ENCODE assay signal across 8 cellular contexts in genomic region chr5:134227259-134227658, GRCh38. TPM values are rescaled to one million over a fixed set of nuclear protein-coding genes. Genes with fewer than 3 reads are reported as not detected.
DNase-seq lines count a peak whose midpoint lies in the region; ATAC-seq and TF ChIP-seq lines count a peak whose summit lies in the region.

No MANE protein-coding gene starts in this region.

- H3K4me1 Mint-ChIP-seq in natural killer cell: peaks cover 41 to 49% of the 10 kb centered on the region in 2 donors

- no peak for TF ChIP-seq CTCF in natural killer cell (IDR thresholded peaks at IDR 0.05)

- intact Hi-C loops in natural killer cell (cut with micrococcal nuclease): loop anchor here (2.0 to 10.0 kb wide), 2 partner anchors 50 to 298 kb away; partner anchors contain the start of genes JADE2 and SKP1

- H3K27ac Mint-ChIP-seq in natural killer cell: peak overlapping the region; percentile 96 to 100

- DNase-seq in stimulated activated CD4-positive, alpha-beta T cell treated with anti-CD3 and anti-CD28 coated beads, Interleukin-4, amount 100 ng/mL, for 24 hours: peak; percentile 7
- DNase-seq in stimulated activated CD4-positive, alpha-beta T cell treated with anti-CD3 and anti-CD28 coated beads, Interleukin-12 subunit alpha, Interleukin-12 subunit beta, amount 100 ng/mL, for 4 hours: no peak
- DNase-seq in SW480 (ENCODE audit: low spot score) (peak; percentile 55), epithelial cell of prostate (ENCODE audit: low read depth, low spot score) (no peak), natural killer cell (no peak), 8988T (no peak)
- no peak for DNase-seq in activated effector memory CD4-positive, alpha-beta T cell treated with anti-CD3 and anti-CD28 coated beads, Interleukin-2, amount 50 U/mL, for 16 hours

- H3K27me3 Mint-ChIP-seq in natural killer cell (ENCODE audit: low read depth in 2 of 2): no peaks in the 10 kb centered on the region

- no peaks in the 10 kb centered on the region for H3K9me3 Mint-ChIP-seq in natural killer cell

- ATAC-seq in natural killer cell (no peak), HG02623 (IDR thresholded peaks at IDR 0.05; ENCODE audit: unreplicated experiment) (no peak)

- H3K27ac ChIP-seq in epithelial cell of prostate: peak overlapping the region; percentile 98

- H3K36me3 Mint-ChIP-seq in natural killer cell: no peaks in the 10 kb centered on the region

- H3K4me3 Mint-ChIP-seq in natural killer cell: peak overlapping the region; percentile 97

RNA-seq across cellular contexts. Expression of gene PPP2CA, which starts 1.4 kb away (rescaled TPM):
- 100 to 1,000 TPM; 188 to 205 (median 191) TPM for total RNA-seq in natural killer cell

RNA-seq across cellular contexts. Expression of gene SKP1, which starts 50.5 kb away (rescaled TPM):
- 100 to 1,000 TPM; 301 to 338 (median 315) TPM for total RNA-seq in natural killer cell

Comparison
In these comparisons a context has a peak if more than half of its experiments do, and no peak if none do; other contexts are left out.
1. DNase-seq: peak in stimulated activated CD4-positive, alpha-beta T cell treated with anti-CD3 and anti-CD28 coated beads, Interleukin-4, amount 100 ng/mL, for 24 hours (single experiment) and SW480 (single experiment); none in stimulated activated CD4-positive, alpha-beta T cell treated with anti-CD3 and anti-CD28 coated beads, Interleukin-12 subunit alpha, Interleukin-12 subunit beta, amount 100 ng/mL, for 4 hours (single experiment), epithelial cell of prostate (single experiment), natural killer cell (single experiment), activated effector memory CD4-positive, alpha-beta T cell treated with anti-CD3 and anti-CD28 coated beads, Interleukin-2, amount 50 U/mL, for 16 hours (single experiment) and 8988T (single experiment).